1 cellular context compared by ENCODE assay signal in the genomic region with DNA sequence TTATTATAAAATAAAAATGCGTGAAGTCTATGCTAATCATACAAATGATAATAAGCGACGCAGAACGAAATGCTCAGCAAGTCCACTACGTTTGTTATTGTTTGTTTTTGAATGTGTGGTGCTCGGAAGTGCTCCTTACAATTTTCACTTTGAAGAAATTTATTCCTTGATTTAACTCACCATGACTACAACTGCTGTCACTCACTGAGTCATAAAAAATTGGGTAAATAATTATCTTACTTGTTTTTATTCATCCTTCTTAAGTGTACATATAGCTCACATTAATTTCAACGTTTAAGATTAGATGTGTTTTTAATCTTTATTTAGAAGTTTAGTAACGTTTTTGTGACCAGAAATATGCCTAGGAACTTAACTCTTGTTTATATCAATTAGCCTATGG.
TF ChIP-seq lines count a peak whose summit lies in the region.

No MANE protein-coding gene starts in this region.

TF ChIP-seq in IMR-90, 13 proteins besides CTCF, POLR2A, EP300 and RAD21 (continued from another document):
- TF ChIP-seq, protein P1, sequence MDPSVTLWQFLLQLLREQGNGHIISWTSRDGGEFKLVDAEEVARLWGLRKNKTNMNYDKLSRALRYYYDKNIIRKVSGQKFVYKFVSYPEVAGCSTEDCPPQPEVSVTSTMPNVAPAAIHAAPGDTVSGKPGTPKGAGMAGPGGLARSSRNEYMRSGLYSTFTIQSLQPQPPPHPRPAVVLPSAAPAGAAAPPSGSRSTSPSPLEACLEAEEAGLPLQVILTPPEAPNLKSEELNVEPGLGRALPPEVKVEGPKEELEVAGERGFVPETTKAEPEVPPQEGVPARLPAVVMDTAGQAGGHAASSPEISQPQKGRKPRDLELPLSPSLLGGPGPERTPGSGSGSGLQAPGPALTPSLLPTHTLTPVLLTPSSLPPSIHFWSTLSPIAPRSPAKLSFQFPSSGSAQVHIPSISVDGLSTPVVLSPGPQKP (IDR thresholded peaks at IDR 0.05; ENCODE audit: borderline replicate concordance, low read depth, low read length) = no peak
